In genomic region chr17:40818733-40819527, GRCh38 we compare ENCODE assay signal across 8 cellular contexts. TPM values are rescaled to one million over a fixed set of nuclear protein-coding genes. Genes with fewer than 3 reads are reported as not detected.
A peak's percentile ranks its signal among the peaks of the same experiment; 100 is the strongest.
DNase-seq lines count a peak whose midpoint lies in the region; ATAC-seq and TF ChIP-seq lines count a peak whose summit lies in the region.

No MANE protein-coding gene starts in this region.

- H3K9me3 ChIP-seq in AG04450 (ENCODE audit: control insufficient read depth, insufficient read depth, low read length), result no peaks in the 10 kb centered on the region
- H3K9me3 ChIP-seq in liver (ENCODE audit: control insufficient read depth in 4 of 4, low read length in 3 of 4), result no peaks in the 10 kb centered on the region

- CTCF ChIA-PET in AG04450 (lab: Charles Lee), result interaction anchor here (0.6 to 2.4 kb wide), 9 partner anchors 504 to 848 kb away, joined by 3 to 18 read pairs (median 5); no protein-coding TSS in a partner anchor

- peak overlapping the region; percentile 72 for H3K4me3 Mint-ChIP-seq in dendritic cell treated with granulocyte-macrophage colony-stimulating factor and Interleukin-4, amounts not matched to agents 40 ng/mL and 50 ng/mL, for 4 days

- peaks cover 0 to 3% (median 1%) of the 10 kb centered on the region in 4 donors for H3K36me3 ChIP-seq in liver (ENCODE audit: control insufficient read depth in 4 of 4, insufficient read depth in 3 of 4, low read depth in 1 of 4, low read length in 3 of 4)

- H3K27ac ChIP-seq in AG04450 (ENCODE audit: low read depth, low read length) (peak overlapping the region; percentile 80), liver (ENCODE audit: low read depth in 1 of 2, low read length in 2 of 2) (peak overlapping the region; percentile 90 to 93)

- H3K27ac Mint-ChIP-seq in dendritic cell treated with granulocyte-macrophage colony-stimulating factor and Interleukin-4, amounts not matched to agents 40 ng/mL and 50 ng/mL, for 4 days, result peak overlapping the region; percentile 65

- ATAC-seq in GM19025 (IDR thresholded peaks at IDR 0.05; ENCODE audit: low read depth, unreplicated experiment) (peak; percentile 67), HG03342 (IDR thresholded peaks at IDR 0.05; ENCODE audit: unreplicated experiment) (peak; percentile 76)

- H3K27me3 Mint-ChIP-seq in dendritic cell treated with granulocyte-macrophage colony-stimulating factor and Interleukin-4, amounts not matched to agents 40 ng/mL and 50 ng/mL, for 4 days, result peaks cover 44% of the 10 kb centered on the region

- H3K4me3 ChIP-seq in AG04450 (ENCODE audit: low read depth, low read length), result peak overlapping the region; percentile 73
- H3K4me3 ChIP-seq in liver (ENCODE audit: low read depth in 1 of 3, low read length in 3 of 3), result peak overlapping the region; percentile 93 to 97 (median 96)

- DNase-seq in AG04450 (ENCODE audit: low read depth, low spot score) (peak; percentile 30), NCI-H526 (lab: John Stamatoyannopoulos, UW) (peak; percentile 33 to 90)
- DNase-seq in activated CD4-positive, alpha-beta T cell treated with anti-CD3 and anti-CD28 coated beads, Interleukin-2, amount 50 U/mL, for 1 hour, result peak; percentile 81
- DNase-seq in stimulated activated CD4-positive, alpha-beta T cell treated with anti-CD3 and anti-CD28 coated beads, Interleukin-4, amount 100 ng/mL, for 1 hour, result peak; percentile 87

- H3K27me3 ChIP-seq in AG04450 (ENCODE audit: control insufficient read depth, insufficient read depth, low read length) (no peaks in the 10 kb centered on the region), liver (ENCODE audit: control insufficient read depth in 4 of 4, insufficient read depth in 4 of 4, low read length in 3 of 4) (no peaks in the 10 kb centered on the region)

- 1% methylated on average over 73 of the region's 73 CpGs for WGBS in liver

- peaks cover 15% of the 10 kb centered on the region for H3K36me3 Mint-ChIP-seq in dendritic cell treated with granulocyte-macrophage colony-stimulating factor and Interleukin-4, amounts not matched to agents 40 ng/mL and 50 ng/mL, for 4 days (ENCODE audit: low read depth)

- no peak for TF ChIP-seq RAD21 in liver (IDR thresholded peaks at IDR 0.05)

- TF ChIP-seq CTCF in AG04450 (IDR thresholded peaks at IDR 0.05; ENCODE audit: low read depth, low read length) (no peak), liver (IDR thresholded peaks at IDR 0.05; ENCODE audit: low read depth, low read length, missing input control) (no peak)

- H3K9ac ChIP-seq in liver (ENCODE audit: low read depth in 1 of 2, low read length in 2 of 2), result peak overlapping the region; percentile 63 to 87

- POLR2A ChIA-PET in AG04450 (lab: Yijun Ruan, JAX), result interaction anchor here (0.6 to 1.4 kb wide), 10 partner anchors 9 to 870 kb away, joined by 3 to 10 read pairs (median 4); partner anchors contain the start of genes EIF1 and SMARCE1

- H3K4me1 ChIP-seq in liver (ENCODE audit: control insufficient read depth in 4 of 4, insufficient read depth in 4 of 4, low read length in 3 of 4), result peaks cover 0 to 11% (median 8%) of the 10 kb centered on the region in 4 donors

- no peaks in the 10 kb centered on the region for H3K4me1 Mint-ChIP-seq in dendritic cell treated with granulocyte-macrophage colony-stimulating factor and Interleukin-4, amounts not matched to agents 40 ng/mL and 50 ng/mL, for 4 days (ENCODE audit: low read depth)

- peaks cover 23% of the 10 kb centered on the region for H3K9me3 Mint-ChIP-seq in dendritic cell treated with granulocyte-macrophage colony-stimulating factor and Interleukin-4, amounts not matched to agents 40 ng/mL and 50 ng/mL, for 4 days

- intact Hi-C loops in dendritic cell treated with granulocyte-macrophage colony-stimulating factor and Interleukin-4, amounts not matched to agents 40 ng/mL and 50 ng/mL, for 4 days (cut with micrococcal nuclease), result no loop called here

TF ChIP-seq in liver, 16 proteins besides CTCF, POLR2A, EP300 and RAD21:
- TF ChIP-seq RXRA (IDR thresholded peaks at IDR 0.05), result no peak
- peak in 1 of 2 donors; percentile 48 for TF ChIP-seq EGR1 (IDR thresholded peaks at IDR 0.05; ENCODE audit: low read depth in 2 of 2)
- peak in 1 of 2 donors; percentile 16 for TF ChIP-seq JUND (IDR thresholded peaks at IDR 0.05)
- no peak for TF ChIP-seq NR2F2 (IDR thresholded peaks at IDR 0.05)
- TF ChIP-seq YY1 (IDR thresholded peaks at IDR 0.05), result no peak
- TF ChIP-seq GABPA (IDR thresholded peaks at IDR 0.05 in 1 of 2, conservative IDR thresholded peaks at IDR 0.05 in 1 of 2), result peak; percentile 49 to 87
- TF ChIP-seq MAX (IDR thresholded peaks at IDR 0.05), result peak; percentile 13

RNA-seq across cellular contexts. Expression of gene KRT10, which starts 3.5 kb away (rescaled TPM):
- polyA plus RNA-seq in AG04450 (2011; rRNA removed) (35.4 and 35.8 TPM in 2 replicates), liver (10 to 100 TPM; 10.8 to 52.5 TPM)
- polyA minus RNA-seq in AG04450 (2011; rRNA and poly(A)+ RNA removed), result 0.69 and 2.0 TPM in 2 replicates
- total RNA-seq in liver, result 1 to 10 TPM; 1.6 to 3.4 TPM

RNA-seq across cellular contexts. Expression of gene KRT28, which starts 19.2 kb away (rescaled TPM):
- polyA plus RNA-seq in AG04450 (2011; rRNA removed) (not detected in 2 replicates), liver (not detected)
- not detected in 2 replicates for polyA minus RNA-seq in AG04450 (2011; rRNA and poly(A)+ RNA removed)
- total RNA-seq in liver, result not detected

RNA-seq across cellular contexts. Expression of gene KRT27, which starts 36.6 kb away (rescaled TPM):
- polyA plus RNA-seq in AG04450 (2011; rRNA removed), result not detected in 2 replicates
- not detected in 2 replicates for polyA minus RNA-seq in AG04450 (2011; rRNA and poly(A)+ RNA removed)
- not detected for total RNA-seq in liver
- not detected for polyA plus RNA-seq in liver

RNA-seq across cellular contexts. Expression of gene KRT26, which starts 46.9 kb away (rescaled TPM):
- polyA plus RNA-seq in AG04450 (2011; rRNA removed) (not detected in 2 replicates), liver (not detected)
- polyA minus RNA-seq in AG04450 (2011; rRNA and poly(A)+ RNA removed), result not detected in 2 replicates
- not detected for total RNA-seq in liver

RNA-seq across cellular contexts. Expression of gene KRT12, which starts 48.1 kb away (rescaled TPM):
- polyA plus RNA-seq in AG04450 (2011; rRNA removed) (not detected in 2 replicates), liver (not detected)
- polyA minus RNA-seq in AG04450 (2011; rRNA and poly(A)+ RNA removed), result not detected in 2 replicates
- total RNA-seq in liver, result not detected

Comparison
In these comparisons a context has a peak if more than half of its experiments do, and no peak if none do; other contexts are left out.
1. Peak in every context shown above with its lines: DNase-seq, ATAC-seq, H3K4me3 ChIP-seq and H3K27ac ChIP-seq.
2. DNase-seq: peak in every context shown above with its lines; median percentile 87 in stimulated activated CD4-positive, alpha-beta T cell treated with anti-CD3 and anti-CD28 coated beads, Interleukin-4, amount 100 ng/mL, for 1 hour; 81 in activated CD4-positive, alpha-beta T cell treated with anti-CD3 and anti-CD28 coated beads, Interleukin-2, amount 50 U/mL, for 1 hour; 62 in NCI-H526; 30 in AG04450.